Comparison of ENCODE assay signal across 10 cellular contexts in genomic region chr10:17003666-17004065, GRCh38.
DNase-seq lines count a peak whose midpoint lies in the region; ATAC-seq, FAIRE-seq and TF ChIP-seq lines count a peak whose summit lies in the region.
"Had no signal": no experiment of that assay in that cellular context is flagged by ENCODE, and none has a peak within 500 bp of the region (broad histone marks: within the 10 kb centered on the region; RNA-seq: fewer than 3 reads in every experiment).

No MANE protein-coding gene starts in this region.

- WGBS in GM12878 (ENCODE audit: insufficient coverage, insufficient replicate concordance, low lambda C conversion rate, missing lambda C conversion rate) = 84% methylated on average over 5 of the region's 5 CpGs

- SMC1A ChIA-PET in GM12878 (lab: Charles Lee; ENCODE audit: uncharacterized antibody, unreplicated experiment) = no interaction called here

- H3K36me3 Mint-ChIP-seq in natural killer cell = no peaks in the 10 kb centered on the region
- no peaks in the 10 kb centered on the region for H3K36me3 Mint-ChIP-seq in type B pancreatic cell
- H3K36me3 Mint-ChIP-seq in stimulated activated memory B cell treated with anti-CD40 and anti-IgM and Interleukin-4, amounts not matched to agents 10 μg/mL and 1 μg/mL and 100 μg/mL, for 72 hours = no peaks in the 10 kb centered on the region

- peaks cover 7% of the 10 kb centered on the region for H3K9me3 ChIP-seq in left ventricle myocardium inferior (replicated peaks)
- no peaks in the 10 kb centered on the region; the same call in 1 of the 3 replicates for H3K9me3 ChIP-seq in GM12878 (replicated peaks; ENCODE audit: control insufficient read depth, insufficient read depth, low read length)

- RAD21 ChIA-PET in GM12878 (lab: Charles Lee; ENCODE audit: unreplicated experiment) = no interaction called here

- no peaks in the 10 kb centered on the region for H3K27me3 ChIP-seq in left ventricle myocardium inferior (ENCODE audit: low read depth)
- H3K27me3 ChIP-seq in GM12878 (replicated peaks in 1 of 2; ENCODE audit: control insufficient read depth in 2 of 2, insufficient read depth in 2 of 2, low read length in 1 of 2) = no peaks in the 10 kb centered on the region; a peak in 2 of 4 replicates

- DNase-seq in left ventricle myocardium inferior = no peak
- no peak for DNase-seq in Right ventricle myocardium superior
- no peak for DNase-seq in GM12878 (ENCODE audit: low read depth, low spot score)
- no peak for DNase-seq in natural killer cell
- no peak for DNase-seq in type B pancreatic cell (ENCODE audit: extremely low spot score, unreplicated experiment)
- DNase-seq: AML-193, occipital lobe had no signal

- H3K27ac ChIP-seq in left ventricle myocardium inferior (replicated peaks) (peak overlapping the region; percentile 82), GM12878 (ENCODE audit: control insufficient read depth, insufficient read depth) (no peak overlapping the region)

- POLR2A ChIA-PET in GM12878 (lab: Charles Lee) = no interaction called here

- H3K79me2 ChIP-seq in GM12878 (ENCODE audit: control insufficient read depth, insufficient read depth, low read length) = no peaks in the 10 kb centered on the region

- H3K4me2 ChIP-seq in GM12878 (ENCODE audit: control insufficient read depth, insufficient read depth) = no peak overlapping the region

- no peak for TF ChIP-seq RAD21 in GM12878 (IDR thresholded peaks at IDR 0.05; ENCODE audit: insufficient read depth, low read depth, low read length)

- intact Hi-C loops in left ventricle myocardium inferior (cut with micrococcal nuclease) (no loop called here), Right ventricle myocardium superior (cut with DNase I) (no loop called here), GM12878 (cut with micrococcal nuclease; ENCODE audit: unreplicated experiment) (no loop called here), natural killer cell (cut with micrococcal nuclease) (loop anchor here (1.0 kb wide), 2 partner anchors 20 to 227 kb away; no protein-coding TSS in a partner anchor)

- BruUV-seq in GM12878 (replicated peaks; lab: Mats Ljungman, UMichigan) = no TSS peak

- no peak overlapping the region for H3K9ac ChIP-seq in GM12878 (ENCODE audit: control insufficient read depth, insufficient read depth, low read length)

- CTCF ChIA-PET in GM12878 (lab: Yijun Ruan, JAX) = interaction anchor here (0.6 kb wide), 1 partner anchor 931 kb away, joined by 3 read pairs; no protein-coding TSS in a partner anchor

- no peaks in the 10 kb centered on the region for H4K20me1 ChIP-seq in GM12878 (ENCODE audit: control insufficient read depth, insufficient read depth)

- no peak overlapping the region for H2AFZ ChIP-seq in GM12878 (ENCODE audit: control insufficient read depth, low read depth, low read length)

- H3K4me3 Mint-ChIP-seq in natural killer cell = no peak overlapping the region
- no peak overlapping the region for H3K4me3 Mint-ChIP-seq in type B pancreatic cell
- H3K4me3 Mint-ChIP-seq in stimulated activated memory B cell treated with anti-CD40 and anti-IgM and Interleukin-4, amounts not matched to agents 10 μg/mL and 1 μg/mL and 100 μg/mL, for 72 hours = no peak overlapping the region

- FAIRE-seq in GM12878 (lab: Jason Lieb, UNC) = peak; percentile 18

- H3K36me3 ChIP-seq in left ventricle myocardium inferior (no peaks in the 10 kb centered on the region), GM12878 (ENCODE audit: control insufficient read depth in 2 of 2, insufficient read depth in 2 of 2, low read length in 1 of 2) (no peaks in the 10 kb centered on the region)

- H3K9me3 Mint-ChIP-seq in natural killer cell (no peaks in the 10 kb centered on the region), type B pancreatic cell (peaks cover 8% of the 10 kb centered on the region)
- no peaks in the 10 kb centered on the region for H3K9me3 Mint-ChIP-seq in stimulated activated memory B cell treated with anti-CD40 and anti-IgM and Interleukin-4, amounts not matched to agents 10 μg/mL and 1 μg/mL and 100 μg/mL, for 72 hours

- no peak for TF ChIP-seq EP300 in GM12878 (IDR thresholded peaks at IDR 0.05; ENCODE audit: borderline replicate concordance in 1 of 2, control insufficient read depth in 1 of 2, low read depth in 2 of 2, low read length in 2 of 2)

- ATAC-seq in Right ventricle myocardium superior (ENCODE audit: poor library complexity) = no peak
- no peak for ATAC-seq in GM12878
- no peak for ATAC-seq in natural killer cell
- no peak for ATAC-seq in HG03097 (IDR thresholded peaks at IDR 0.05; ENCODE audit: low FRiP score, unreplicated experiment)
- ATAC-seq in GM18868 (IDR thresholded peaks at IDR 0.05; ENCODE audit: unreplicated experiment) = no peak
- ATAC-seq in stimulated activated memory B cell treated with anti-CD40 and anti-IgM and Interleukin-4, amounts not matched to agents 10 μg/mL and 1 μg/mL and 100 μg/mL, for 72 hours = no peak

- H3K27me3 Mint-ChIP-seq in natural killer cell (ENCODE audit: low read depth in 2 of 2) (peaks cover 61 to 81% of the 10 kb centered on the region in 2 donors), type B pancreatic cell (peaks cover 8% of the 10 kb centered on the region)
- peaks cover 26% of the 10 kb centered on the region for H3K27me3 Mint-ChIP-seq in stimulated activated memory B cell treated with anti-CD40 and anti-IgM and Interleukin-4, amounts not matched to agents 10 μg/mL and 1 μg/mL and 100 μg/mL, for 72 hours

- TF ChIP-seq POLR2A in GM12878 (IDR thresholded peaks at IDR 0.05; ENCODE audit: low read depth, low read length) = no peak

- peaks cover 23 to 25% of the 10 kb centered on the region in 2 donors for H3K4me1 Mint-ChIP-seq in natural killer cell
- peaks cover 41% of the 10 kb centered on the region for H3K4me1 Mint-ChIP-seq in type B pancreatic cell (ENCODE audit: unreplicated experiment)
- peaks cover 10% of the 10 kb centered on the region for H3K4me1 Mint-ChIP-seq in stimulated activated memory B cell treated with anti-CD40 and anti-IgM and Interleukin-4, amounts not matched to agents 10 μg/mL and 1 μg/mL and 100 μg/mL, for 72 hours

- peak overlapping the region; percentile 61 to 84 for H3K27ac Mint-ChIP-seq in natural killer cell
- H3K27ac Mint-ChIP-seq in type B pancreatic cell = peak overlapping the region; percentile 3
- no peak overlapping the region for H3K27ac Mint-ChIP-seq in stimulated activated memory B cell treated with anti-CD40 and anti-IgM and Interleukin-4, amounts not matched to agents 10 μg/mL and 1 μg/mL and 100 μg/mL, for 72 hours

- no peak overlapping the region for H3K4me3 ChIP-seq in left ventricle myocardium inferior
- H3K4me3 ChIP-seq in GM12878 = no peak overlapping the region

- in situ Hi-C loops in GM12878 (cut with MboI) = no loop called here

- H3K4me1 ChIP-seq in left ventricle myocardium inferior (peaks cover 57% of the 10 kb centered on the region), GM12878 (ENCODE audit: control insufficient read depth, insufficient read depth, low read length) (no peaks in the 10 kb centered on the region)

- TF ChIP-seq CTCF in left ventricle myocardium inferior (IDR thresholded peaks at IDR 0.05; ENCODE audit: borderline replicate concordance) (no peak), GM12878 (IDR thresholded peaks at IDR 0.05 in 2 of 3, conservative IDR thresholded peaks at IDR 0.05 in 1 of 3; ENCODE audit: control insufficient read depth in 2 of 3, extremely low read depth in 1 of 3, insufficient read depth in 1 of 3, low read depth in 3 of 3, low read length in 3 of 3) (no peak), natural killer cell (IDR thresholded peaks at IDR 0.05) (no peak), type B pancreatic cell (conservative IDR thresholded peaks at IDR 0.05) (no peak)

TF ChIP-seq in GM12878, 131 proteins besides CTCF, POLR2A, EP300 and RAD21:
- no peak for TF ChIP-seq IRF4 (IDR thresholded peaks at IDR 0.05; ENCODE audit: low read depth, low read length)
TF ChIP-seq in GM12878: peak in this region for 0.
